19 cellular contexts compared by ENCODE assay signal in genomic region chr10:20957744-20958143, GRCh38.
DNase-seq lines count a peak whose midpoint lies in the region; ATAC-seq and TF ChIP-seq lines count a peak whose summit lies in the region.
"Had no signal": no experiment of that assay in that cellular context is flagged by ENCODE, and none has a peak within 500 bp of the region (broad histone marks: within the 10 kb centered on the region; RNA-seq: fewer than 3 reads in every experiment).

No MANE protein-coding gene starts in this region.

- CTCF ChIA-PET in MCF 10A (lab: Yijun Ruan, JAX): no interaction called here

- intact Hi-C loops in MCF 10A (cut with micrococcal nuclease) (no loop called here), breast epithelium (cut with DNase I; ENCODE audit: low total_unique reads) (no loop called here)

- H3K27me3 Mint-ChIP-seq in MCF 10A (ENCODE audit: insufficient read depth, unreplicated experiment): no peaks in the 10 kb centered on the region
- H3K27me3 Mint-ChIP-seq in effector memory CD8-positive, alpha-beta T cell: no peaks in the 10 kb centered on the region
- H3K27me3 Mint-ChIP-seq: CD4-positive, alpha-beta T cell had no signal

- TF ChIP-seq CTCF in MCF 10A (IDR thresholded peaks at IDR 0.05; ENCODE audit: unreplicated experiment) (no peak), breast epithelium (IDR thresholded peaks at IDR 0.05) (no peak)

- H3K23ac ChIP-seq in trophoblast cell (ENCODE audit: low read length): no peak overlapping the region

- H2BK12ac ChIP-seq in trophoblast cell (ENCODE audit: low read length): no peak overlapping the region

- WGBS in trophoblast cell (ENCODE audit: extremely low coverage, insufficient coverage, insufficient read length): no CpG with 5 or more reads among the region's 2 CpGs

- H3K4me3 ChIP-seq in breast epithelium (no peak overlapping the region), trophoblast cell (ENCODE audit: low read depth, low read length) (no peak overlapping the region)
- H3K4me3 ChIP-seq: A549, GM23338 had no signal

- H3K4me2 ChIP-seq in trophoblast cell (ENCODE audit: low read length): no peak overlapping the region
- H3K4me2 ChIP-seq: A549, GM23338 had no signal

- BruUV-seq in MCF 10A (replicated peaks; lab: Mats Ljungman, UMichigan): no TSS peak

- H4K12ac ChIP-seq in trophoblast cell (ENCODE audit: low read depth, low read length): no peak overlapping the region

- no peaks in the 10 kb centered on the region for H3K36me3 ChIP-seq in breast epithelium
- no peaks in the 10 kb centered on the region for H3K36me3 ChIP-seq in trophoblast cell (ENCODE audit: control insufficient read depth in 1 of 2, insufficient read depth in 2 of 2, low read length in 2 of 2)

- H3K18ac ChIP-seq in trophoblast cell (ENCODE audit: low read length): no peak overlapping the region

- H3K14ac ChIP-seq in trophoblast cell (ENCODE audit: low read length): no peak overlapping the region

- H2AK5ac ChIP-seq in trophoblast cell (ENCODE audit: low read length): no peak overlapping the region

- H3K4ac ChIP-seq in trophoblast cell (ENCODE audit: low read depth, low read length): no peak overlapping the region

- no peak overlapping the region for H4K8ac ChIP-seq in trophoblast cell (ENCODE audit: low read depth, low read length)

- H3K27ac ChIP-seq in breast epithelium (no peak overlapping the region), trophoblast cell (ENCODE audit: low read depth, low read length) (no peak overlapping the region)
- H3K27ac ChIP-seq: 22Rv1, A549, C4-2B had no signal

- H3K4me1 ChIP-seq in breast epithelium: no peaks in the 10 kb centered on the region
- peaks cover 7% of the 10 kb centered on the region in 2 experiments for H3K4me1 ChIP-seq in trophoblast cell (ENCODE audit: control insufficient read depth in 1 of 2, insufficient read depth in 2 of 2, low read length in 2 of 2)
- H3K4me1 ChIP-seq: A549, Caco-2 had no signal

- peak overlapping the region; percentile 18 for H3K27ac Mint-ChIP-seq in MCF 10A (ENCODE audit: low read depth, unreplicated experiment)
- H3K27ac Mint-ChIP-seq in effector memory CD8-positive, alpha-beta T cell: no peak overlapping the region
- H3K27ac Mint-ChIP-seq: CD4-positive, alpha-beta T cell; GM23338 had no signal

- H3K4me3 Mint-ChIP-seq in MCF 10A (ENCODE audit: unreplicated experiment): no peak overlapping the region
- H3K4me3 Mint-ChIP-seq in effector memory CD8-positive, alpha-beta T cell: no peak overlapping the region
- H3K4me3 Mint-ChIP-seq: CD4-positive, alpha-beta T cell; GM23338 had no signal

- no peaks in the 10 kb centered on the region for H3K79me2 ChIP-seq in trophoblast cell (ENCODE audit: control insufficient read depth, insufficient read depth, low read length, poor library complexity)

- no peaks in the 10 kb centered on the region for H3K9me3 ChIP-seq in breast epithelium
- no peaks in the 10 kb centered on the region for H3K9me3 ChIP-seq in trophoblast cell (ENCODE audit: insufficient read depth, low read depth, low read length)
- H3K9me3 ChIP-seq: A549, Caco-2 had no signal

- no peak for TF ChIP-seq POLR2A in breast epithelium (IDR thresholded peaks at IDR 0.05)

- no peak overlapping the region for H2BK120ac ChIP-seq in trophoblast cell (ENCODE audit: insufficient read depth, low read length, poor library complexity)

- H3K27me3 ChIP-seq in breast epithelium: no peaks in the 10 kb centered on the region
- H3K27me3 ChIP-seq in trophoblast cell (ENCODE audit: insufficient read depth, low read length): no peaks in the 10 kb centered on the region

- DNase-seq in MCF 10A (ENCODE audit: unreplicated experiment): no peak
- no peak for DNase-seq in breast epithelium (ENCODE audit: low spot score in 2 of 2)
- DNase-seq in NCI-H69 (lab: John Stamatoyannopoulos, UW): peak; percentile 16
- peak; percentile 37 for DNase-seq in fibroblast of gingiva (ENCODE audit: low read depth)
- no peak for DNase-seq in trophoblast cell
- no peak for DNase-seq in effector memory CD8-positive, alpha-beta T cell
- DNase-seq: AML-193; Caco-2; CD4-positive, alpha-beta T cell; DMS79; GDM1; HCEC 1CT had no signal

- no peak overlapping the region for H3K9ac ChIP-seq in trophoblast cell (ENCODE audit: low read length)

- H4K91ac ChIP-seq in trophoblast cell (ENCODE audit: low read depth, low read length): no peak overlapping the region

- peak overlapping the region; percentile 21 for H2BK5ac ChIP-seq in trophoblast cell (ENCODE audit: low read depth, low read length, poor library complexity)

- no peak overlapping the region for H2AFZ ChIP-seq in trophoblast cell (ENCODE audit: insufficient read depth, low read length, poor library complexity)
- H2AFZ ChIP-seq: GM23338 had no signal

- peaks cover 6% of the 10 kb centered on the region for H3K79me1 ChIP-seq in trophoblast cell (ENCODE audit: low read length)

- POLR2A ChIA-PET in MCF 10A (lab: Yijun Ruan, JAX): interaction anchor here (0.7 to 1.8 kb wide), 4 partner anchors 12 to 33 kb away, joined by 3 to 6 read pairs (median 4); no protein-coding TSS in a partner anchor

- no peak for ATAC-seq in effector memory CD8-positive, alpha-beta T cell (replicated peaks)
- ATAC-seq in HG03565 (IDR thresholded peaks at IDR 0.05; ENCODE audit: unreplicated experiment): no peak
- no peak for ATAC-seq in GM21723 (IDR thresholded peaks at IDR 0.05; ENCODE audit: unreplicated experiment)
- ATAC-seq: A549, GM23338, HepG2 had no signal

- no peaks in the 10 kb centered on the region for H3K9me3 Mint-ChIP-seq in MCF 10A (ENCODE audit: unreplicated experiment)
- no peaks in the 10 kb centered on the region for H3K9me3 Mint-ChIP-seq in effector memory CD8-positive, alpha-beta T cell
- H3K9me3 Mint-ChIP-seq: CD4-positive, alpha-beta T cell had no signal

- peaks cover 7% of the 10 kb centered on the region for H3K36me3 Mint-ChIP-seq in MCF 10A (ENCODE audit: insufficient read depth, unreplicated experiment)
- H3K36me3 Mint-ChIP-seq in effector memory CD8-positive, alpha-beta T cell (ENCODE audit: insufficient read depth): no peaks in the 10 kb centered on the region

- H3K4me1 Mint-ChIP-seq in MCF 10A (ENCODE audit: insufficient read depth, unreplicated experiment): peaks cover 32% of the 10 kb centered on the region
- no peaks in the 10 kb centered on the region for H3K4me1 Mint-ChIP-seq in effector memory CD8-positive, alpha-beta T cell (ENCODE audit: low read depth in 2 of 2)

Comparison
In these comparisons a context has a peak if more than half of its experiments do, and no peak if none do; other contexts are left out.
1. DNase-seq: peak in NCI-H69 (single experiment) and fibroblast of gingiva (single experiment); none in MCF 10A (single experiment), breast epithelium (0 of 2), trophoblast cell (0 of 2) and effector memory CD8-positive, alpha-beta T cell (0 of 3).